18 cellular contexts compared by ENCODE assay signal in the genomic region with DNA sequence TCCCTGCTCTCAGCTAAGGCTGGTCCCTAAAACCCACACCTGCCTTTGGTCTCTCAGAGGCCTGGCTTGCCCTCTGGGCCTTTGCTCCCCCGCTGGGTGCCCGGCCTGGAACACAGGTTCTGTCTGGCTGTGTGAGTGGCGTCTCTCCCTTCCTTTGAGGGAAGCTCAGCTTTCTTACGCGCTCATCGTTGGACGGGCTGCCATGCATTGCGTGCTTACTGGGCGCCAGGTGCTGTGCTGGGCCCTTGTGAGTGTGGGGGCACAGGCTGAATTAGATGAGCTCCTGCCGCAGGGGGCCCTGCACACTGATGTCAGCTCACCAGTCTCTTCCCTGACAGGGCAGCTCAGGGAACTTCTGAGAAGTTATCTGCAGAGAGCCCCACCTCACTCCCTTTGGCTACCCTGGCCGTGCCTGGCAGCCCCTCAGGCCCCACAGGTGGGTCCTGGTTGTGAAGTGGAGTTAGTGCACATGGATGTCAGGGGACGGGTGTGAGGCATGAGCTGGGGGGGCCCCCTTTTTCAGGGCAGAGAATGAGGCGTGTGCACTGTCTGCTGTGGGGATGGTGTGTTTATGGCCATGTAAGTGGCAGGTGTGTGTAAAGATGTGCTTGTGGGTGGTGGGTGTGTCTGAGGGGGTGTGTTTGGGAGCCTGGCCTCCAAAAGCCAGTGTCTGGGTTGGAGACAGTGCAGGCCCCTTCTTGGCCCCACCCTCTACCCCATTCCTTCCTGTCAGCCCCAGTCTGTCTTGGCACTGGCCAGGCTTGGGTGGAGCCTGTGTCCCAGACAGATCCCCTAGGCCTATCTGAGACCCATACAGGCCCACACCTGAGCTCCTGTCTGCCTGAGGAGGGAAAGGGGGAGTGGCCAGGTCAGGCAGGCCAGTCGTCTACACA. TPM values are rescaled to one million over a fixed set of nuclear protein-coding genes. Genes with fewer than 3 reads are reported as not detected.
DNase-seq lines count a peak whose midpoint lies in the region; ATAC-seq and TF ChIP-seq lines count a peak whose summit lies in the region.
"Had no signal": no experiment of that assay in that cellular context is flagged by ENCODE, and none has a peak within 500 bp of the region (broad histone marks: within the 10 kb centered on the region; RNA-seq: fewer than 3 reads in every experiment).

No MANE protein-coding gene starts in this region.

- TF ChIP-seq POLR2A in erythroblast (IDR thresholded peaks at IDR 0.05; ENCODE audit: low read length), result no peak

- no peak overlapping the region for H3K4me3 Mint-ChIP-seq in GM23338
- H3K4me3 Mint-ChIP-seq in activated T-helper 2 cell treated with anti-CD3 and anti-CD28 coated beads, Interferon-gamma antibody, Interleukin-2, Interleukin-4, amounts not matched to agents 10 μg/mL and 5 μg/mL and 100 μg/mL, durations not matched to agents 14 hours and 24 hours and 36 hours (ENCODE audit: low read depth), result no peak overlapping the region

- H3K9me3 ChIP-seq in Karpas-422 (ENCODE audit: low read length) (no peaks in the 10 kb centered on the region), parathyroid adenoma (ENCODE audit: control insufficient read depth, low read length) (no peaks in the 10 kb centered on the region)
- H3K9me3 ChIP-seq: gastrocnemius medialis, transverse colon had no signal

- H3K4me3 ChIP-seq in GM23338, result no peak overlapping the region
- no peak overlapping the region for H3K4me3 ChIP-seq in Karpas-422 (ENCODE audit: low read length)
- H3K4me3 ChIP-seq in parathyroid adenoma (ENCODE audit: low read depth, low read length), result no peak overlapping the region
- H3K4me3 ChIP-seq: gastrocnemius medialis, transverse colon had no signal

- intact Hi-C loops in activated T-helper 2 cell treated with anti-CD3 and anti-CD28 coated beads, Interferon-gamma antibody, Interleukin-2, Interleukin-4, amounts not matched to agents 10 μg/mL and 5 μg/mL and 100 μg/mL, durations not matched to agents 14 hours and 24 hours and 36 hours (cut with micrococcal nuclease), result no loop called here

- no peaks in the 10 kb centered on the region for H3K9me3 Mint-ChIP-seq in GM23338
- H3K9me3 Mint-ChIP-seq in activated T-helper 2 cell treated with anti-CD3 and anti-CD28 coated beads, Interferon-gamma antibody, Interleukin-2, Interleukin-4, amounts not matched to agents 10 μg/mL and 5 μg/mL and 100 μg/mL, durations not matched to agents 14 hours and 24 hours and 36 hours, result no peaks in the 10 kb centered on the region

- H4K20me1 ChIP-seq in GM23338 (replicated peaks; ENCODE audit: insufficient read depth) (no peaks in the 10 kb centered on the region), Karpas-422 (ENCODE audit: insufficient read depth, low read depth, low read length) (peaks cover 4% of the 10 kb centered on the region; the same call in 1 of the 2 replicates)

- H3K27me3 ChIP-seq in GM23338 (ENCODE audit: insufficient read depth) (no peaks in the 10 kb centered on the region), Karpas-422 (ENCODE audit: low read length) (no peaks in the 10 kb centered on the region), parathyroid adenoma (ENCODE audit: control insufficient read depth, insufficient read depth, low read length) (no peaks in the 10 kb centered on the region)
- H3K27me3 ChIP-seq: gastrocnemius medialis, transverse colon had no signal

- H3K4me2 ChIP-seq in GM23338 (no peak overlapping the region; the same call in 1 of the 2 replicates), Karpas-422 (ENCODE audit: low read depth, low read length, poor library complexity, severe bottlenecking) (peak overlapping the region; percentile 75), parathyroid adenoma (ENCODE audit: low read length) (no peak overlapping the region)

- H3K79me2 ChIP-seq in GM23338 (replicated peaks; ENCODE audit: insufficient read depth), result peaks cover 25% of the 10 kb centered on the region
- no peaks in the 10 kb centered on the region for H3K79me2 ChIP-seq in Karpas-422 (ENCODE audit: low read length)
- no peaks in the 10 kb centered on the region for H3K79me2 ChIP-seq in parathyroid adenoma

- DNase-seq in GM23338 (ENCODE audit: low spot score) (no peak), Karpas-422 (no peak), erythroblast (lab: John Stamatoyannopoulos, UW) (peak; percentile 33 to 38), AML-193 (lab: John Stamatoyannopoulos, UW) (no peak), dermis blood vessel endothelial cell (no peak)
- no peak for DNase-seq in activated T-helper 2 cell treated with anti-CD3 and anti-CD28 coated beads, Interferon-gamma antibody, Interleukin-2, Interleukin-4, amounts not matched to agents 10 μg/mL and 5 μg/mL and 100 μg/mL, durations not matched to agents 14 hours and 24 hours and 36 hours (ENCODE audit: low spot score)
- DNase-seq: activated CD4-positive, CD25-positive, alpha-beta regulatory T cell; activated naive CD4-positive, alpha-beta T cell; gastrocnemius medialis; GDM1; NCI-H1417 treated with DMSO at 0.1 percent for 48 hours; NCI-H2227 treated with DMSO at 0.1 percent for 48 hours; stimulated activated CD4-positive, alpha-beta T cell treated with anti-CD3 and anti-CD28 coated beads, Interleukin-12 subunit alpha, Interleukin-12 subunit beta, amount 100 ng/mL, for 4 hours; stimulated activated naive CD4-positive, alpha-beta T cell had no signal

- no peak overlapping the region for H2AFZ ChIP-seq in GM23338
- no peak overlapping the region for H2AFZ ChIP-seq in Karpas-422 (ENCODE audit: low read length)
- peak overlapping the region; percentile 62 for H2AFZ ChIP-seq in parathyroid adenoma

- H3K36me3 ChIP-seq in GM23338 (ENCODE audit: insufficient read depth) (peaks cover 8% of the 10 kb centered on the region), Karpas-422 (ENCODE audit: insufficient read depth, low read length) (no peaks in the 10 kb centered on the region), parathyroid adenoma (ENCODE audit: control insufficient read depth, insufficient read depth, low read length) (no peaks in the 10 kb centered on the region)
- H3K36me3 ChIP-seq: gastrocnemius medialis, transverse colon had no signal

- peak overlapping the region; percentile 96 for H3K27ac ChIP-seq in GM23338 (ENCODE audit: low read depth)
- H3K27ac ChIP-seq in Karpas-422 (ENCODE audit: low read length), result no peak overlapping the region
- H3K27ac ChIP-seq in parathyroid adenoma, result peak overlapping the region; percentile 51
- H3K27ac ChIP-seq: HL-60, transverse colon had no signal

- H3K4me1 ChIP-seq in GM23338 (ENCODE audit: insufficient read depth), result peaks cover 52% of the 10 kb centered on the region
- H3K4me1 ChIP-seq in Karpas-422 (ENCODE audit: low read length), result peaks cover 47% of the 10 kb centered on the region
- peaks cover 15% of the 10 kb centered on the region for H3K4me1 ChIP-seq in parathyroid adenoma

- ATAC-seq in GM23338, result peak; percentile 2; the same call in 1 of the 3 replicates
- no peak for ATAC-seq in GM21367 (IDR thresholded peaks at IDR 0.05; ENCODE audit: unreplicated experiment)
- ATAC-seq: gastrocnemius medialis had no signal

- TF ChIP-seq CTCF in GM23338 (conservative IDR thresholded peaks at IDR 0.05; ENCODE audit: low read depth in 2 of 2) (no peak), parathyroid adenoma (IDR thresholded peaks at IDR 0.05) (no peak)

- peaks cover 32% of the 10 kb centered on the region for H3F3A ChIP-seq in GM23338 (replicated peaks; ENCODE audit: low read depth)

- H3K36me3 Mint-ChIP-seq in GM23338 (ENCODE audit: low read depth), result peaks cover 54% of the 10 kb centered on the region
- peaks cover 5% of the 10 kb centered on the region for H3K36me3 Mint-ChIP-seq in activated T-helper 2 cell treated with anti-CD3 and anti-CD28 coated beads, Interferon-gamma antibody, Interleukin-2, Interleukin-4, amounts not matched to agents 10 μg/mL and 5 μg/mL and 100 μg/mL, durations not matched to agents 14 hours and 24 hours and 36 hours (ENCODE audit: low read depth)

- H3K9ac ChIP-seq in Karpas-422 (ENCODE audit: low read length), result peak overlapping the region; percentile 75; the same call in 1 of the 2 replicates
- no peak overlapping the region for H3K9ac ChIP-seq in parathyroid adenoma

- H3K4me1 Mint-ChIP-seq in GM23338, result peaks cover 63% of the 10 kb centered on the region
- peaks cover 2% of the 10 kb centered on the region for H3K4me1 Mint-ChIP-seq in activated T-helper 2 cell treated with anti-CD3 and anti-CD28 coated beads, Interferon-gamma antibody, Interleukin-2, Interleukin-4, amounts not matched to agents 10 μg/mL and 5 μg/mL and 100 μg/mL, durations not matched to agents 14 hours and 24 hours and 36 hours (ENCODE audit: low read depth)

- H3K27ac Mint-ChIP-seq in GM23338, result peak overlapping the region; percentile 88
- H3K27ac Mint-ChIP-seq in activated T-helper 2 cell treated with anti-CD3 and anti-CD28 coated beads, Interferon-gamma antibody, Interleukin-2, Interleukin-4, amounts not matched to agents 10 μg/mL and 5 μg/mL and 100 μg/mL, durations not matched to agents 14 hours and 24 hours and 36 hours, result no peak overlapping the region

- H3K27me3 Mint-ChIP-seq in GM23338 (ENCODE audit: insufficient read depth, low read depth, poor library complexity), result peaks cover 21% of the 10 kb centered on the region
- no peaks in the 10 kb centered on the region for H3K27me3 Mint-ChIP-seq in activated T-helper 2 cell treated with anti-CD3 and anti-CD28 coated beads, Interferon-gamma antibody, Interleukin-2, Interleukin-4, amounts not matched to agents 10 μg/mL and 5 μg/mL and 100 μg/mL, durations not matched to agents 14 hours and 24 hours and 36 hours (ENCODE audit: low read depth)

- H3K9me2 ChIP-seq in GM23338 (ENCODE audit: insufficient read depth), result no peaks in the 10 kb centered on the region
- no peaks in the 10 kb centered on the region for H3K9me2 ChIP-seq in Karpas-422 (replicated peaks; ENCODE audit: insufficient read depth, low read length)

RNA-seq across cellular contexts. Expression of gene RMND5B, which starts 7.5 kb away (rescaled TPM):
- total RNA-seq in GM23338 (2014; rRNA removed; shearing (Covaris generic)), result 83.7 and 101 TPM in 2 replicates
- polyA plus RNA-seq in GM23338 (2016; fragmentation: Nextera tagmentation; extraction: Ambion mirVana), result 47.5 and 50.6 TPM in 2 replicates
- 42.9 and 59.2 TPM in 2 replicates for total RNA-seq in Karpas-422 (2014; rRNA removed; shearing (Covaris generic); ENCODE audit: low replicate concordance)
- total RNA-seq in activated T-helper 2 cell treated with anti-CD3 and anti-CD28 coated beads, Interferon-gamma antibody, Interleukin-2, Interleukin-4, amounts not matched to agents 10 μg/mL and 5 μg/mL and 100 μg/mL, durations not matched to agents 14 hours and 24 hours and 36 hours, result 29.3 and 31.6 TPM in 2 replicates
- total RNA-seq in dermis blood vessel endothelial cell, result 42.7 and 51.3 TPM in 2 replicates

RNA-seq across cellular contexts. Expression of gene N4BP3, which starts 10.0 kb away (rescaled TPM):
- total RNA-seq in GM23338 (2014; rRNA removed; shearing (Covaris generic)), result 52.7 and 58.2 TPM in 2 replicates
- 9.8 and 10.9 TPM in 2 replicates for polyA plus RNA-seq in GM23338 (2016; fragmentation: Nextera tagmentation; extraction: Ambion mirVana)
- total RNA-seq in Karpas-422 (2014; rRNA removed; shearing (Covaris generic); ENCODE audit: low replicate concordance), result 1.2 and 4.1 TPM in 2 replicates
- total RNA-seq in activated T-helper 2 cell treated with anti-CD3 and anti-CD28 coated beads, Interferon-gamma antibody, Interleukin-2, Interleukin-4, amounts not matched to agents 10 μg/mL and 5 μg/mL and 100 μg/mL, durations not matched to agents 14 hours and 24 hours and 36 hours, result 3.3 and 3.4 TPM in 2 replicates
- total RNA-seq in dermis blood vessel endothelial cell, result 43.9 and 49.4 TPM in 2 replicates

RNA-seq across cellular contexts. Expression of gene NHP2, which starts 30.3 kb away (rescaled TPM):
- total RNA-seq in GM23338 (2014; rRNA removed; shearing (Covaris generic)), result 452 and 455 TPM in 2 replicates
- 435 and 450 TPM in 2 replicates for polyA plus RNA-seq in GM23338 (2016; fragmentation: Nextera tagmentation; extraction: Ambion mirVana)
- total RNA-seq in Karpas-422 (2014; rRNA removed; shearing (Covaris generic); ENCODE audit: low replicate concordance), result 264 and 330 TPM in 2 replicates
- total RNA-seq in activated T-helper 2 cell treated with anti-CD3 and anti-CD28 coated beads, Interferon-gamma antibody, Interleukin-2, Interleukin-4, amounts not matched to agents 10 μg/mL and 5 μg/mL and 100 μg/mL, durations not matched to agents 14 hours and 24 hours and 36 hours, result 221 and 228 TPM in 2 replicates
- 148 and 175 TPM in 2 replicates for total RNA-seq in dermis blood vessel endothelial cell

Comparison
In these comparisons a context has a peak if more than half of its experiments do, and no peak if none do; other contexts are left out.
1. DNase-seq: peak in erythroblast (2 of 2); none in GM23338 (single experiment), Karpas-422 (single experiment), AML-193 (0 of 2), activated T-helper 2 cell treated with anti-CD3 and anti-CD28 coated beads, Interferon-gamma antibody, Interleukin-2, Interleukin-4, amounts not matched to agents 10 μg/mL and 5 μg/mL and 100 μg/mL, durations not matched to agents 14 hours and 24 hours and 36 hours (single experiment) and dermis blood vessel endothelial cell (single experiment).